1 cellular context compared by ENCODE assay signal in the genomic region with DNA sequence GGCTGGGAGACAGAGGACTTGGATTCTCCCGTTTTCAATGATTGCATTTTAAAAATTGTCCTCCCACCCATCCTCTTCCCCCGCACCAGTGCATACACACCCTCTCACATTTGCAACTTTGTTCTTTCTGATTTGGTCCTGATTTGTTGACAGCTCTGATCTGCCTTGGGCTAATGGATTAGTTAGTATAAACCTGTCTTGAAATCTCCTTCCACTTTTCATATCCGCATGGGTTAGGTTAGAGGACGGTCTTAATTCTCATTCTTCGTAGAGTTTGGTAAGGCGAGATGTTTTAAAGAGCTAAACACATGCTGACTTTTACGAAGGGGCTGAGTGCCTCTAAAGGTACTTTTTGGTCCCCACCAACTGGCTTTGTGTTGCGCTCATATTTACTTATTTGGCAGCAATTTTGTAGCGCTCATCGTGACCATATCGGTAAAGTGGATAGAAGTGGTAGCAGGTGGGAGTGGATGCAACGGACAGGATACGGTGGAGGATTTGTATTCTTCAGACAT.
TF ChIP-seq lines count a peak whose summit lies in the region.

No MANE protein-coding gene starts in this region.

TF ChIP-seq in HepG2, 621 proteins besides CTCF, POLR2A, EP300 and RAD21 (continued from another document):
- 0 out of 2 replicates have a peak, but pooled peaks have one; percentile 5 for TF ChIP-seq ZNF562 (CRISPR knock-in tag; IDR thresholded peaks at IDR 0.05; ENCODE audit: borderline replicate concordance)
- peak; percentile 37; the same call in 1 of the 2 replicates for TF ChIP-seq PHF21A (CRISPR knock-in tag; IDR thresholded peaks at IDR 0.05)
- TF ChIP-seq KAT7 (CRISPR knock-in tag; IDR thresholded peaks at IDR 0.05; ENCODE audit: borderline replicate concordance) = 0 out of 2 replicates have a peak, but pooled peaks have one; percentile 15
- TF ChIP-seq ZNF629 (CRISPR knock-in tag; conservative IDR thresholded peaks at IDR 0.05) = 0 out of 2 replicates have a peak, but pooled peaks have one; percentile 1
- TF ChIP-seq, protein P1, sequence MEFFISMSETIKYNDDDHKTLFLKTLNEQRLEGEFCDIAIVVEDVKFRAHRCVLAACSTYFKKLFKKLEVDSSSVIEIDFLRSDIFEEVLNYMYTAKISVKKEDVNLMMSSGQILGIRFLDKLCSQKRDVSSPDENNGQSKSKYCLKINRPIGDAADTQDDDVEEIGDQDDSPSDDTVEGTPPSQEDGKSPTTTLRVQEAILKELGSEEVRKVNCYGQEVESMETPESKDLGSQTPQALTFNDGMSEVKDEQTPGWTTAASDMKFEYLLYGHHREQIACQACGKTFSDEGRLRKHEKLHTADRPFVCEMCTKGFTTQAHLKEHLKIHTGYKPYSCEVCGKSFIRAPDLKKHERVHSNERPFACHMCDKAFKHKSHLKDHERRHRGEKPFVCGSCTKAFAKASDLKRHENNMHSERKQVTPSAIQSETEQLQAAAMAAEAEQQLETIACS (CRISPR knock-in tag; IDR thresholded peaks at IDR 0.05) = 0 out of 2 replicates have a peak, but pooled peaks have one; percentile 5
- TF ChIP-seq NR2F6 (IDR thresholded peaks at IDR 0.05) = no peak
- no peak for TF ChIP-seq NR2F6 (CRISPR knock-in tag; IDR thresholded peaks at IDR 0.05)
- TF ChIP-seq TARDBP (CRISPR knock-in tag; IDR thresholded peaks at IDR 0.05) = 0 out of 2 replicates have a peak, but pooled peaks have one; percentile 2
- peak; percentile 26 for TF ChIP-seq ZNF781 (CRISPR knock-in tag; IDR thresholded peaks at IDR 0.05; ENCODE audit: borderline replicate concordance, not compliant biosample characterization)
- 0 out of 2 replicates have a peak, but pooled peaks have one; percentile 21 for TF ChIP-seq ZNF33B (CRISPR knock-in tag; IDR thresholded peaks at IDR 0.05)
- TF ChIP-seq, protein P2, sequence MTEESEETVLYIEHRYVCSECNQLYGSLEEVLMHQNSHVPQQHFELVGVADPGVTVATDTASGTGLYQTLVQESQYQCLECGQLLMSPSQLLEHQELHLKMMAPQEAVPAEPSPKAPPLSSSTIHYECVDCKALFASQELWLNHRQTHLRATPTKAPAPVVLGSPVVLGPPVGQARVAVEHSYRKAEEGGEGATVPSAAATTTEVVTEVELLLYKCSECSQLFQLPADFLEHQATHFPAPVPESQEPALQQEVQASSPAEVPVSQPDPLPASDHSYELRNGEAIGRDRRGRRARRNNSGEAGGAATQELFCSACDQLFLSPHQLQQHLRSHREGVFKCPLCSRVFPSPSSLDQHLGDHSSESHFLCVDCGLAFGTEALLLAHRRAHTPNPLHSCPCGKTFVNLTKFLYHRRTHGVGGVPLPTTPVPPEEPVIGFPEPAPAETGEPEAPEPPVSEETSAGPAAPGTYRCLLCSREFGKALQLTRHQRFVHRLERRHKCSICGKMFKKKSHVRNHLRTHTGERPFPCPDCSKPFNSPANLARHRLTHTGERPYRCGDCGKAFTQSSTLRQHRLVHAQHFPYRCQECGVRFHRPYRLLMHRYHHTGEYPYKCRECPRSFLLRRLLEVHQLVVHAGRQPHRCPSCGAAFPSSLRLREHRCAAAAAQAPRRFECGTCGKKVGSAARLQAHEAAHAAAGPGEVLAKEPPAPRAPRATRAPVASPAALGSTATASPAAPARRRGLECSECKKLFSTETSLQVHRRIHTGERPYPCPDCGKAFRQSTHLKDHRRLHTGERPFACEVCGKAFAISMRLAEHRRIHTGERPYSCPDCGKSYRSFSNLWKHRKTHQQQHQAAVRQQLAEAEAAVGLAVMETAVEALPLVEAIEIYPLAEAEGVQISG (CRISPR knock-in tag; IDR thresholded peaks at IDR 0.05) = no peak
- TF ChIP-seq PPARG (CRISPR knock-in tag; conservative IDR thresholded peaks at IDR 0.05) = no peak
TF ChIP-seq in HepG2: peak in this region for 12.
